In genomic region chr10:75117996-75118395, GRCh38 we compare ENCODE assay signal across 17 cellular contexts. TPM values are rescaled to one million over a fixed set of nuclear protein-coding genes. Genes with fewer than 3 reads are reported as not detected.
DNase-seq lines count a peak whose midpoint lies in the region; ATAC-seq and TF ChIP-seq lines count a peak whose summit lies in the region.
"Had no signal": no experiment of that assay in that cellular context is flagged by ENCODE, and none has a peak within 500 bp of the region (broad histone marks: within the 10 kb centered on the region; RNA-seq: fewer than 3 reads in every experiment).

No MANE protein-coding gene starts in this region.

- no peak overlapping the region for H3K4me3 Mint-ChIP-seq in activated T-cell treated with anti-CD3 and anti-CD28 coated beads, Interleukin-2, amount 50 U/mL, for 24 hours
- no peak overlapping the region for H3K4me3 Mint-ChIP-seq in activated T-cell treated with anti-CD3 and anti-CD28 coated beads, Interleukin-2, amount 50 U/mL, for 4 hours
- H3K4me3 Mint-ChIP-seq: brain had no signal

- ATAC-seq in activated T-cell treated with anti-CD3 and anti-CD28 coated beads, Interleukin-2, amount 50 U/mL, for 4 hours, result no peak
- ATAC-seq in HG03460 (IDR thresholded peaks at IDR 0.05; ENCODE audit: unreplicated experiment), result no peak

- peak overlapping the region; percentile 76 for H3K27ac Mint-ChIP-seq in activated T-cell treated with anti-CD3 and anti-CD28 coated beads, Interleukin-2, amount 50 U/mL, for 24 hours

- no peak overlapping the region for H3K4me3 ChIP-seq in cardiac fibroblast (replicated peaks in 1 of 2; ENCODE audit: low read depth in 2 of 2, low read length in 2 of 2)
- H3K4me3 ChIP-seq: suprapubic skin had no signal

- peaks cover 14% of the 10 kb centered on the region for H3K36me3 Mint-ChIP-seq in activated T-cell treated with anti-CD3 and anti-CD28 coated beads, Interleukin-2, amount 50 U/mL, for 24 hours (ENCODE audit: low read depth)
- H3K36me3 Mint-ChIP-seq in activated T-cell treated with anti-CD3 and anti-CD28 coated beads, Interleukin-2, amount 50 U/mL, for 4 hours (ENCODE audit: insufficient read depth), result no peaks in the 10 kb centered on the region

- DNase-seq in activated T-cell treated with anti-CD3 and anti-CD28 coated beads, Interleukin-2, amount 50 U/mL, for 24 hours, result no peak
- DNase-seq in activated T-cell treated with anti-CD3 and anti-CD28 coated beads, Interleukin-2, amount 50 U/mL, for 4 hours, result no peak
- DNase-seq in cardiac fibroblast (ENCODE audit: low read depth in 2 of 2) (peak; percentile 39 to 44), iris pigment epithelial cell (ENCODE audit: low read depth) (peak; percentile 60), stromal cell of bone marrow (ENCODE audit: low read depth) (peak; percentile 26), GM10266 (ENCODE audit: extremely low spot score) (no peak), cerebellar nuclear complex (lab: John Stamatoyannopoulos, UW) (no peak)
- DNase-seq: activated CD4-positive, alpha-beta T cell treated with anti-CD3 and anti-CD28 coated beads, Interleukin-2, amount 50 U/mL, for 4 hours; activated gamma-delta T cell treated with Interleukin-2 at 50 U/mL for 16 hours; COR-L47; glutamatergic neuron; Kasumi-1; NCI-H1436; NCI-H446 treated with DMSO at 0.1 percent for 48 hours had no signal

- TF ChIP-seq CTCF in cardiac fibroblast (IDR thresholded peaks at IDR 0.05; ENCODE audit: low read depth, low read length), result no peak
- no peak for TF ChIP-seq CTCF in GM10266 (IDR thresholded peaks at IDR 0.05; ENCODE audit: control insufficient read depth, insufficient read depth, low read depth, missing control alignments)

- no peaks in the 10 kb centered on the region for H3K9me3 Mint-ChIP-seq in activated T-cell treated with anti-CD3 and anti-CD28 coated beads, Interleukin-2, amount 50 U/mL, for 24 hours
- H3K9me3 Mint-ChIP-seq in activated T-cell treated with anti-CD3 and anti-CD28 coated beads, Interleukin-2, amount 50 U/mL, for 4 hours, result no peaks in the 10 kb centered on the region

- H3K27me3 Mint-ChIP-seq in activated T-cell treated with anti-CD3 and anti-CD28 coated beads, Interleukin-2, amount 50 U/mL, for 24 hours, result no peaks in the 10 kb centered on the region
- no peaks in the 10 kb centered on the region for H3K27me3 Mint-ChIP-seq in activated T-cell treated with anti-CD3 and anti-CD28 coated beads, Interleukin-2, amount 50 U/mL, for 4 hours (ENCODE audit: low read depth)
- H3K27me3 Mint-ChIP-seq: brain had no signal

- H3K4me1 Mint-ChIP-seq in activated T-cell treated with anti-CD3 and anti-CD28 coated beads, Interleukin-2, amount 50 U/mL, for 24 hours (ENCODE audit: low read depth), result peaks cover 53% of the 10 kb centered on the region
- H3K4me1 Mint-ChIP-seq in activated T-cell treated with anti-CD3 and anti-CD28 coated beads, Interleukin-2, amount 50 U/mL, for 4 hours (ENCODE audit: low read depth), result peaks cover 41% of the 10 kb centered on the region

RNA-seq across cellular contexts. Expression of gene SAMD8, which starts 6.5 kb away (rescaled TPM):
- 10 to 100 TPM; 12.7 to 16.8 (median 13.7) TPM for total RNA-seq in activated T-cell treated with anti-CD3 and anti-CD28 coated beads, Interleukin-2, amount 50 U/mL, for 4 hours

Comparison
In these comparisons a context has a peak if more than half of its experiments do, and no peak if none do; other contexts are left out.
1. DNase-seq: peak in cardiac fibroblast (2 of 2), iris pigment epithelial cell (single experiment) and stromal cell of bone marrow (single experiment); none in activated T-cell treated with anti-CD3 and anti-CD28 coated beads, Interleukin-2, amount 50 U/mL, for 24 hours (single experiment), activated T-cell treated with anti-CD3 and anti-CD28 coated beads, Interleukin-2, amount 50 U/mL, for 4 hours (single experiment), GM10266 (single experiment) and cerebellar nuclear complex (0 of 2).